1 cellular context compared by ENCODE assay signal in the genomic region with DNA sequence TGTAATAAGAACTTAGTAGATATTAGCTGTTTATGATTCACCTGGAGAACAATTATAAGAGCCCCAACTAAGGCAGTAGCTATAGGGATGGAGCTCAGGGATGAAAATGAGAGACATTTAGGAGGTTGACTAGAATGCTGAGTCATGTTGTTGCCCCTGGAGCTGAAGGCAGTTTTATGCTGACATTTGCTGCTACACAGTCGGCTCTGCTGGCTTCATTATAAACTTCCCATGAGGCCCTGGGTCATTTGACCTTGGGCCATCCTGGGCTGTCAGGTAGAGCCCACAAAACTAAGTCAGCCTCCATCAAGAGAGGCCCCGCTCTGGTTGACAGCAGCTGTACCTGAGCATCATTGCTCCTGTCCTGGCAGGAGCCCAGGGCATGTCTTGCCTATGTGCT.
TF ChIP-seq lines count a peak whose summit lies in the region.

No MANE protein-coding gene starts in this region.

TF ChIP-seq in HepG2, 621 proteins besides CTCF, POLR2A, EP300 and RAD21 (continued from another document):
- TF ChIP-seq KDM5A (IDR thresholded peaks at IDR 0.05; ENCODE audit: borderline replicate concordance, low read length), result no peak
- no peak for TF ChIP-seq NFYB (CRISPR knock-in tag; IDR thresholded peaks at IDR 0.05)
